Comparison of ENCODE assay signal across 12 cellular contexts in genomic region chr2:37573818-37574388, GRCh38.
DNase-seq lines count a peak whose midpoint lies in the region; ATAC-seq and TF ChIP-seq lines count a peak whose summit lies in the region.
"Had no signal": no experiment of that assay in that cellular context is flagged by ENCODE, and none has a peak within 500 bp of the region (broad histone marks: within the 10 kb centered on the region; RNA-seq: fewer than 3 reads in every experiment).

No MANE protein-coding gene starts in this region.

- dilution Hi-C loops in mammary epithelial cell (cut with HindIII; ENCODE audit: low sequenced_read_pairs) = no loop called here

- no peaks in the 10 kb centered on the region for H3K27me3 ChIP-seq in mammary epithelial cell (ENCODE audit: insufficient read depth, low read length)
- H3K27me3 ChIP-seq: BLaER1 treated with 17β-estradiol and CSF1 and Interleukin-3, amounts not matched to agents 10 nM and 100 nM; MG63; pancreas had no signal

- intact Hi-C loops in mammary epithelial cell (cut with micrococcal nuclease) = no loop called here

- H4K20me1 ChIP-seq in mammary epithelial cell (ENCODE audit: insufficient read depth, low read length) = no peaks in the 10 kb centered on the region
- H4K20me1 ChIP-seq: BLaER1 treated with 17β-estradiol and CSF1 and Interleukin-3, amounts not matched to agents 10 nM and 100 nM had no signal

- no peaks in the 10 kb centered on the region for H3K9me3 ChIP-seq in mammary epithelial cell (replicated peaks; ENCODE audit: insufficient read depth, low read length)
- H3K9me3 ChIP-seq: pancreas had no signal

- no peak overlapping the region for H3K4me2 ChIP-seq in mammary epithelial cell (ENCODE audit: insufficient read depth, low read depth, low read length)

- no TSS peak for BruUV-seq in mammary epithelial cell (replicated peaks; lab: Mats Ljungman, UMichigan)

- in situ Hi-C loops in mammary epithelial cell (cut with MboI; ENCODE audit: low sequenced_read_pairs in 2 of 2) = no loop called here

- no peak overlapping the region for H2AFZ ChIP-seq in mammary epithelial cell (ENCODE audit: low read depth, low read length)

- ATAC-seq in GM21381 (IDR thresholded peaks at IDR 0.05; ENCODE audit: unreplicated experiment) (peak; percentile 52), HG03196 (IDR thresholded peaks at IDR 0.05; ENCODE audit: unreplicated experiment) (peak; percentile 42)
- ATAC-seq: pancreas had no signal

- H3K79me2 ChIP-seq in mammary epithelial cell (ENCODE audit: insufficient read depth, low read length) = no peaks in the 10 kb centered on the region

- H3K9ac ChIP-seq in mammary epithelial cell (ENCODE audit: insufficient read depth, low read length) = no peak overlapping the region
- H3K9ac ChIP-seq: BLaER1 treated with 17β-estradiol and CSF1 and Interleukin-3, amounts not matched to agents 10 nM and 100 nM had no signal

- H3K4me3 ChIP-seq in mammary epithelial cell (replicated peaks in 1 of 3; ENCODE audit: insufficient read depth in 1 of 3, low read depth in 2 of 3, low read length in 3 of 3) = no peak overlapping the region
- H3K4me3 ChIP-seq: BLaER1 treated with 17β-estradiol and CSF1 and Interleukin-3, amounts not matched to agents 10 nM and 100 nM; MG63; pancreas had no signal

- no peaks in the 10 kb centered on the region for H3K36me3 ChIP-seq in mammary epithelial cell (ENCODE audit: insufficient read depth, low read length)
- H3K36me3 ChIP-seq: BLaER1 treated with 17β-estradiol and CSF1 and Interleukin-3, amounts not matched to agents 10 nM and 100 nM; MG63; pancreas had no signal

- DNase-seq in GM10266 (ENCODE audit: extremely low spot score) = peak; percentile 24
- no peak for DNase-seq in mammary epithelial cell
- no peak for DNase-seq in mucosa of gallbladder (ENCODE audit: low spot score)
- no peak for DNase-seq in GM03348 (ENCODE audit: low spot score)
- no peak for DNase-seq in DMS79 treated with DMSO at 0.1 percent for 48 hours (lab: John Stamatoyannopoulos, UW)
- DNase-seq in DMS 273 treated with DMSO at 0.1 percent for 48 hours (lab: John Stamatoyannopoulos, UW) = no peak
- DNase-seq: MG63, pancreas had no signal

- CTCF ChIA-PET in mammary epithelial cell (lab: Charles Lee; ENCODE audit: low non-redundant PET) = no interaction called here

- H3K27ac ChIP-seq in mammary epithelial cell (ENCODE audit: insufficient read depth, low read depth, low read length) = peak overlapping the region; percentile 3
- H3K27ac ChIP-seq: BLaER1 treated with 17β-estradiol and CSF1 and Interleukin-3, amounts not matched to agents 10 nM and 100 nM; pancreas; RWPE1 had no signal

- 86% methylated on average over 3 of the region's 3 CpGs for WGBS in mammary epithelial cell (ENCODE audit: low coverage, missing lambda C conversion rate)

- H3K4me1 ChIP-seq in mammary epithelial cell (ENCODE audit: insufficient read depth, low read length) = peaks cover 37% of the 10 kb centered on the region
- H3K4me1 ChIP-seq: pancreas had no signal

- no peak for TF ChIP-seq CTCF in GM10266 (IDR thresholded peaks at IDR 0.05; ENCODE audit: control insufficient read depth, insufficient read depth, low read depth, missing control alignments)
- no peak for TF ChIP-seq CTCF in mammary epithelial cell (conservative IDR thresholded peaks at IDR 0.05 in 1 of 2, IDR thresholded peaks at IDR 0.05 in 1 of 2; ENCODE audit: extremely low read depth in 1 of 2, insufficient read depth in 1 of 2, low read depth in 1 of 2, low read length in 2 of 2)
